Comparison of ENCODE assay signal across 8 cellular contexts in genomic region chr1:232704694-232705680, GRCh38.
A peak's percentile ranks its signal among the peaks of the same experiment; 100 is the strongest.
DNase-seq lines count a peak whose midpoint lies in the region; ATAC-seq, FAIRE-seq and TF ChIP-seq lines count a peak whose summit lies in the region.

No MANE protein-coding gene starts in this region.

- H4K20me1 ChIP-seq in astrocyte (ENCODE audit: insufficient read depth, low read length) = no peaks in the 10 kb centered on the region

- H2AFZ ChIP-seq in astrocyte (ENCODE audit: low read depth, low read length) = peak overlapping the region; percentile 7

- DNase-seq in BE2C = peak; percentile 43
- DNase-seq in NCI-H1105 (lab: John Stamatoyannopoulos, UW) = peak; percentile 17
- DNase-seq in astrocyte (ENCODE audit: low read depth) = peak; percentile 89
- DNase-seq in kidney epithelial cell (ENCODE audit: low read depth) = peak; percentile 69
- DNase-seq in thoracic aorta (ENCODE audit: low spot score) = no peak
- DNase-seq in HEK293T (ENCODE audit: extremely low spot score) = no peak

- H3K9ac ChIP-seq in astrocyte (ENCODE audit: low read length) = no peak overlapping the region

- H3K36me3 Mint-ChIP-seq in astrocyte (ENCODE audit: low read depth, unreplicated experiment) = no peaks in the 10 kb centered on the region

- peak overlapping the region; percentile 29 for H3K4me2 ChIP-seq in astrocyte (ENCODE audit: low read length)

- ATAC-seq in thoracic aorta (ENCODE audit: insufficient number of reproducible peaks, low FRiP score, low read depth) (peak; percentile 42), GM18505 (IDR thresholded peaks at IDR 0.05; ENCODE audit: unreplicated experiment) (no peak), HG03432 (IDR thresholded peaks at IDR 0.05; ENCODE audit: unreplicated experiment) (no peak)

- TF ChIP-seq CTCF in BE2C (IDR thresholded peaks at IDR 0.05; ENCODE audit: low read depth, low read length) (no peak), astrocyte (IDR thresholded peaks at IDR 0.05; ENCODE audit: insufficient read depth, low read depth, low read length) (no peak), kidney epithelial cell (IDR thresholded peaks at IDR 0.05; ENCODE audit: insufficient read depth, low read length, poor library complexity, severe bottlenecking) (no peak), thoracic aorta (IDR thresholded peaks at IDR 0.05) (no peak)

- H3K27ac Mint-ChIP-seq in astrocyte (ENCODE audit: unreplicated experiment) = no peak overlapping the region

- H3K27me3 ChIP-seq in BE2C = no peaks in the 10 kb centered on the region
- no peaks in the 10 kb centered on the region for H3K27me3 ChIP-seq in astrocyte (ENCODE audit: insufficient read depth, low read length)
- H3K27me3 ChIP-seq in kidney epithelial cell (ENCODE audit: control insufficient read depth, insufficient read depth, low read length) = no peaks in the 10 kb centered on the region
- H3K27me3 ChIP-seq in thoracic aorta (replicated peaks; ENCODE audit: insufficient read depth) = no peaks in the 10 kb centered on the region

- H3K4me3 ChIP-seq in BE2C (ENCODE audit: low read depth, low read length) (no peak overlapping the region), astrocyte (ENCODE audit: insufficient read depth, low read depth, low read length) (no peak overlapping the region), kidney epithelial cell (ENCODE audit: low read depth, low read length) (no peak overlapping the region), thoracic aorta (no peak overlapping the region)

- FAIRE-seq in astrocyte (lab: Jason Lieb, UNC) = peak; percentile 60

- CTCF ChIA-PET in HEK293T (lab: Yijun Ruan, JAX) = no interaction called here

- H3K36me3 ChIP-seq in BE2C (no peaks in the 10 kb centered on the region), astrocyte (ENCODE audit: insufficient read depth, low read length) (no peaks in the 10 kb centered on the region), kidney epithelial cell (ENCODE audit: control insufficient read depth, insufficient read depth, low read length) (no peaks in the 10 kb centered on the region), thoracic aorta (no peaks in the 10 kb centered on the region)

- no peaks in the 10 kb centered on the region for H3K79me2 ChIP-seq in astrocyte (ENCODE audit: insufficient read depth, low read length)

- POLR2A ChIA-PET in HEK293T (lab: Yijun Ruan, JAX) = no interaction called here

- no peaks in the 10 kb centered on the region for H3K27me3 Mint-ChIP-seq in astrocyte (ENCODE audit: low read depth, unreplicated experiment)

- H3K9me3 ChIP-seq in BE2C (no peaks in the 10 kb centered on the region), astrocyte (ENCODE audit: insufficient read depth, low read depth, low read length) (no peaks in the 10 kb centered on the region), thoracic aorta (no peaks in the 10 kb centered on the region)

- H3K4me1 ChIP-seq in BE2C (peaks cover 13% of the 10 kb centered on the region), astrocyte (ENCODE audit: insufficient read depth, low read length) (peaks cover 13% of the 10 kb centered on the region), thoracic aorta (ENCODE audit: control insufficient read depth in 1 of 2, low read depth in 2 of 2) (no peaks in the 10 kb centered on the region)

- H3K9me3 Mint-ChIP-seq in astrocyte (ENCODE audit: unreplicated experiment) = peaks cover 9% of the 10 kb centered on the region

- H3K27ac ChIP-seq in astrocyte (ENCODE audit: low read depth, low read length) (no peak overlapping the region), thoracic aorta (no peak overlapping the region)

- H3K4me1 Mint-ChIP-seq in astrocyte (ENCODE audit: low read depth, unreplicated experiment) = peaks cover 20% of the 10 kb centered on the region

- TF ChIP-seq POLR2A in GM18505 (IDR thresholded peaks at IDR 0.05; ENCODE audit: borderline replicate concordance, extremely low read depth, insufficient read depth, insufficient read length) = no peak

- H3K4me3 Mint-ChIP-seq in astrocyte (ENCODE audit: unreplicated experiment) = no peak overlapping the region

TF ChIP-seq in HEK293T, 16 proteins besides CTCF, POLR2A, EP300 and RAD21:
- TF ChIP-seq FOXK2 (IDR thresholded peaks at IDR 0.05) (no peak), NFRKB (IDR thresholded peaks at IDR 0.05) (no peak), SUZ12 (IDR thresholded peaks at IDR 0.05) (no peak), ARNT (IDR thresholded peaks at IDR 0.05) (no peak), ELF4 (IDR thresholded peaks at IDR 0.05) (no peak)
TF ChIP-seq in HEK293T: peak in this region for 0.

Comparison
In these comparisons a context has a peak if more than half of its experiments do, and no peak if none do; other contexts are left out.
1. DNase-seq: peak in BE2C (single experiment), NCI-H1105 (single experiment), astrocyte (single experiment) and kidney epithelial cell (single experiment); none in thoracic aorta (single experiment) and HEK293T (single experiment).